30 cellular contexts compared by ENCODE assay signal in genomic region chr3:191399918-191400317, GRCh38.
"Had no signal": no experiment of that assay in that cellular context is flagged by ENCODE, and none has a peak within 500 bp of the region (broad histone marks: within the 10 kb centered on the region; RNA-seq: fewer than 3 reads in every experiment).

No MANE protein-coding gene starts in this region.

- H3K27ac Mint-ChIP-seq: activated CD4-positive, alpha-beta memory T cell treated with anti-CD3 and anti-CD28 coated beads for 36 hours; activated CD4-positive, alpha-beta T cell treated with anti-CD3 and anti-CD28 coated beads for 36 hours; activated CD4-positive, alpha-beta T cell treated with anti-CD3 and anti-CD28 coated beads, Interleukin-2, amount 10 ng/mL, durations not matched to agents 24 days and 14 days; activated CD8-positive, alpha-beta memory T cell treated with anti-CD3 and anti-CD28 coated beads, Interleukin-2, amount 10 ng/mL, durations not matched to agents 7 days and 5 days; activated CD8-positive, alpha-beta T cell treated with anti-CD3 and anti-CD28 coated beads, Interleukin-2, amount 10 ng/mL, durations not matched to agents 7 days and 5 days; activated naive CD8-positive, alpha-beta T cell; activated T-helper 17 cell treated with anti-CD3 and anti-CD28 coated beads, Interleukin-2, amount 50 U/mL, for 72 hours; dendritic cell treated with granulocyte-macrophage colony-stimulating factor and Interleukin-4, amounts not matched to agents 40 ng/mL and 50 ng/mL, for 4 days; endodermal cell had no signal

- H3K4me1 ChIP-seq: gastroesophageal sphincter had no signal

- H3K4me1 Mint-ChIP-seq: activated CD4-positive, alpha-beta T cell treated with anti-CD3 and anti-CD28 coated beads for 36 hours; activated CD4-positive, alpha-beta T cell treated with anti-CD3 and anti-CD28 coated beads, Interleukin-2, amount 10 ng/mL, durations not matched to agents 24 days and 14 days; activated CD8-positive, alpha-beta memory T cell treated with anti-CD3 and anti-CD28 coated beads, Interleukin-2, amount 10 ng/mL, durations not matched to agents 7 days and 5 days; activated T-helper 17 cell treated with anti-CD3 and anti-CD28 coated beads, Interleukin-2, amount 50 U/mL, for 72 hours; central memory CD8-positive, alpha-beta T cell had no signal

- H3K27me3 ChIP-seq: brain microvascular endothelial cell, dorsolateral prefrontal cortex, esophagus muscularis mucosa, gastroesophageal sphincter, heart right ventricle had no signal

- H3K36me3 Mint-ChIP-seq: activated CD4-positive, alpha-beta memory T cell treated with anti-CD3 and anti-CD28 coated beads for 36 hours; activated CD8-positive, alpha-beta memory T cell treated with anti-CD3 and anti-CD28 coated beads, Interleukin-2, amount 10 ng/mL, durations not matched to agents 7 days and 5 days; activated naive CD8-positive, alpha-beta T cell had no signal

- H3K4me3 ChIP-seq: coronary artery, dorsolateral prefrontal cortex, esophagus muscularis mucosa, gastroesophageal sphincter, heart right ventricle had no signal

- H3K9me3 Mint-ChIP-seq: activated CD4-positive, alpha-beta memory T cell treated with anti-CD3 and anti-CD28 coated beads for 36 hours; activated CD4-positive, alpha-beta T cell treated with anti-CD3 and anti-CD28 coated beads, Interleukin-2, amount 10 ng/mL, durations not matched to agents 24 days and 14 days; activated T-cell treated with anti-CD3 and anti-CD28 coated beads, Interleukin-2, amount 50 U/mL, for 4 hours; activated T-helper 17 cell treated with anti-CD3 and anti-CD28 coated beads, Interleukin-2, amount 50 U/mL, for 72 hours; dendritic cell treated with granulocyte-macrophage colony-stimulating factor and Interleukin-4, amounts not matched to agents 40 ng/mL and 50 ng/mL, for 4 days; endodermal cell had no signal

- DNase-seq: activated CD4-positive, alpha-beta memory T cell treated with anti-CD3 and anti-CD28 coated beads for 36 hours; activated CD4-positive, alpha-beta T cell treated with anti-CD3 and anti-CD28 coated beads for 36 hours; activated CD4-positive, alpha-beta T cell treated with anti-CD3 and anti-CD28 coated beads, Interleukin-2, amount 10 ng/mL, durations not matched to agents 24 days and 14 days; activated CD4-positive, CD25-positive, alpha-beta regulatory T cell; activated CD4-positive, CD25-positive, alpha-beta regulatory T cell treated with anti-CD3 and anti-CD28 coated beads, Interleukin-2, amount 50 U/mL, for 72 hours; activated CD8-positive, alpha-beta memory T cell treated with anti-CD3 and anti-CD28 coated beads, Interleukin-2, amount 10 ng/mL, durations not matched to agents 7 days and 5 days; activated CD8-positive, alpha-beta memory T cell treated with anti-CD3 and anti-CD28 coated beads, Interleukin-2, amount 50 U/mL, for 4 hours; activated CD8-positive, alpha-beta T cell treated with anti-CD3 and anti-CD28 coated beads, Interleukin-2, amount 10 ng/mL, durations not matched to agents 7 days and 5 days; activated effector memory CD4-positive, alpha-beta T cell treated with Interleukin-2 at 50 U/mL for 16 hours; activated gamma-delta T cell treated with Interleukin-2 at 50 U/mL for 16 hours; activated naive CD4-positive, alpha-beta T cell treated with anti-CD3 and anti-CD28 coated beads, Interleukin-2, amount 50 U/mL, for 16 hours; activated naive CD4-positive, alpha-beta T cell treated with Interleukin-2 at 50 U/mL for 16 hours; activated T-cell treated with anti-CD3 and anti-CD28 coated beads for 4 hours; activated T-cell treated with anti-CD3 and anti-CD28 coated beads, Interleukin-2, amount 50 U/mL, for 4 hours; amniotic stem cell; anterior cingulate cortex; brain microvascular endothelial cell; dorsolateral prefrontal cortex; effector memory CD4-positive, alpha-beta T cell; endodermal cell; foreskin melanocyte; heart right ventricle; T-helper 2 cell had no signal

- H3K9me3 ChIP-seq: esophagus muscularis mucosa, gastroesophageal sphincter, heart right ventricle had no signal

- H3K4me3 Mint-ChIP-seq: activated CD4-positive, alpha-beta memory T cell treated with anti-CD3 and anti-CD28 coated beads for 36 hours; activated CD4-positive, alpha-beta T cell treated with anti-CD3 and anti-CD28 coated beads for 36 hours; activated CD4-positive, alpha-beta T cell treated with anti-CD3 and anti-CD28 coated beads, Interleukin-2, amount 10 ng/mL, durations not matched to agents 24 days and 14 days; activated CD8-positive, alpha-beta memory T cell treated with anti-CD3 and anti-CD28 coated beads, Interleukin-2, amount 10 ng/mL, durations not matched to agents 7 days and 5 days; activated CD8-positive, alpha-beta T cell treated with anti-CD3 and anti-CD28 coated beads, Interleukin-2, amount 10 ng/mL, durations not matched to agents 7 days and 5 days; activated naive CD8-positive, alpha-beta T cell; activated T-cell treated with anti-CD3 and anti-CD28 coated beads, Interleukin-2, amount 50 U/mL, for 4 hours; activated T-helper 17 cell treated with anti-CD3 and anti-CD28 coated beads, Interleukin-2, amount 50 U/mL, for 72 hours; central memory CD8-positive, alpha-beta T cell; dendritic cell treated with granulocyte-macrophage colony-stimulating factor and Interleukin-4, amounts not matched to agents 40 ng/mL and 50 ng/mL, for 4 days; endodermal cell had no signal

- H3K27ac ChIP-seq: brain microvascular endothelial cell, coronary artery, dorsolateral prefrontal cortex, esophagus muscularis mucosa, gastroesophageal sphincter, heart right ventricle had no signal

- H3K27me3 Mint-ChIP-seq: activated CD4-positive, alpha-beta memory T cell treated with anti-CD3 and anti-CD28 coated beads for 36 hours; activated CD4-positive, alpha-beta T cell treated with anti-CD3 and anti-CD28 coated beads for 36 hours; activated CD4-positive, alpha-beta T cell treated with anti-CD3 and anti-CD28 coated beads, Interleukin-2, amount 10 ng/mL, durations not matched to agents 24 days and 14 days; activated CD8-positive, alpha-beta memory T cell treated with anti-CD3 and anti-CD28 coated beads, Interleukin-2, amount 10 ng/mL, durations not matched to agents 7 days and 5 days; activated naive CD8-positive, alpha-beta T cell; activated T-helper 17 cell treated with anti-CD3 and anti-CD28 coated beads, Interleukin-2, amount 50 U/mL, for 72 hours; central memory CD8-positive, alpha-beta T cell; dendritic cell treated with granulocyte-macrophage colony-stimulating factor and Interleukin-4, amounts not matched to agents 40 ng/mL and 50 ng/mL, for 4 days had no signal

- ATAC-seq: activated CD4-positive, alpha-beta T cell treated with anti-CD3 and anti-CD28 coated beads for 36 hours; activated CD8-positive, alpha-beta memory T cell treated with anti-CD3 and anti-CD28 coated beads, Interleukin-2, amount 10 ng/mL, durations not matched to agents 7 days and 5 days; activated CD8-positive, alpha-beta T cell treated with anti-CD3 and anti-CD28 coated beads, Interleukin-2, amount 10 ng/mL, durations not matched to agents 7 days and 5 days; activated T-cell treated with anti-CD3 and anti-CD28 coated beads, Interleukin-2, amount 50 U/mL, for 4 hours; activated T-helper 17 cell treated with anti-CD3 and anti-CD28 coated beads, Interleukin-2, amount 50 U/mL, for 72 hours; gastroesophageal sphincter had no signal
